ENCODE assay signal across 14 cellular contexts in the genomic region with DNA sequence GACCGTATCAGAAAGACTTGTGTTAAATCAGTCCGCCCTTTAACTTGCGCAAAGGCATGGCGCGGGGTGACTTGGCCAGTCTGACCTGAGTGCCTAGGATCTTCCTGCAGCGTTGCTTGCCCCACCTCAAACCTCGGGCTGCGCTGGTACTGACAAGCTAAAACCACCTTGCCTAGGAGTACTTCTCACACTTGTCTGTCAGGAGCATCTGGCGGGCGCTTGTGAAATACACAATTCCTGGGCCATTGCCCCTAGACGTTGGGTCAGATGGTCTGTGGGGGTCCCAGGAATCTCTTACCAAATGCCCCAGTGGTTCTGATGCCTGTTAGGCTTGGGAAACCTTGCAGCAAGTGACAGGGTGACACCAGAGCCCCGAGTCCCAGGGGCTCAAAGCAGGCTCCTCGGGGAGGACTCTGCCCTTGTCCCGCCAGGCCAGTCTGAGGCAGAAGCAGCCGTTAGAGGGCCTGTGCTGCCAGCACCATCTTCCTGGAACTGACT. TPM values are rescaled to one million over a fixed set of nuclear protein-coding genes. Genes with fewer than 3 reads are reported as not detected.
A peak's percentile ranks its signal among the peaks of the same experiment; 100 is the strongest.
DNase-seq lines count a peak whose midpoint lies in the region; TF ChIP-seq lines count a peak whose summit lies in the region.
"Had no signal": no experiment of that assay in that cellular context is flagged by ENCODE, and none has a peak within 500 bp of the region (broad histone marks: within the 10 kb centered on the region; RNA-seq: fewer than 3 reads in every experiment).

No MANE protein-coding gene starts in this region.

- TF ChIP-seq RAD21 in liver (IDR thresholded peaks at IDR 0.05), result no peak

- H3K27ac Mint-ChIP-seq in nephron progenitor cell, result no peak overlapping the region

- CTCF ChIA-PET in RWPE1 (lab: Yijun Ruan, JAX), result interaction anchor here (0.6 to 1.7 kb wide), 2 partner anchors 151 to 392 kb away, joined by 3 to 11 read pairs; no protein-coding TSS in a partner anchor

- no peaks in the 10 kb centered on the region for H3K9me3 Mint-ChIP-seq in nephron progenitor cell

- H3K27ac ChIP-seq in RWPE1 (peak overlapping the region; percentile 74), liver (ENCODE audit: low read depth in 1 of 2, low read length in 2 of 2) (peak overlapping the region; percentile 10 to 13), thyroid gland (peak overlapping the region; percentile 10 to 53 (median 35))
- H3K27ac ChIP-seq: C4-2B had no signal

- H3K9me3 ChIP-seq in liver (ENCODE audit: control insufficient read depth in 4 of 4, low read length in 3 of 4) (no peaks in the 10 kb centered on the region), thyroid gland (no peaks in the 10 kb centered on the region)

- peaks cover 4% of the 10 kb centered on the region for H3K4me1 Mint-ChIP-seq in nephron progenitor cell

- H3K27me3 ChIP-seq in liver (ENCODE audit: control insufficient read depth in 4 of 4, insufficient read depth in 4 of 4, low read length in 3 of 4) (no peaks in the 10 kb centered on the region), thyroid gland (no peaks in the 10 kb centered on the region)

- no peak overlapping the region for H3K9ac ChIP-seq in liver (ENCODE audit: low read depth in 1 of 2, low read length in 2 of 2)

- H3K4me3 Mint-ChIP-seq in nephron progenitor cell, result no peak overlapping the region

- 76% methylated on average over 15 of the region's 15 CpGs for WGBS in liver
- 46 to 58% methylated on average over 10 to 15 of the region's 15 CpGs for WGBS in thyroid gland, 2 donors

- TF ChIP-seq POLR2A in thyroid gland (IDR thresholded peaks at IDR 0.05), result no peak

- H3K4me3 ChIP-seq in liver (ENCODE audit: low read depth in 1 of 3, low read length in 3 of 3), result no peak overlapping the region
- no peak overlapping the region for H3K4me3 ChIP-seq in thyroid gland (replicated peaks in 1 of 3)

- peaks cover 22 to 66% (median 55%) of the 10 kb centered on the region in 4 donors for H3K4me1 ChIP-seq in liver (ENCODE audit: control insufficient read depth in 4 of 4, insufficient read depth in 4 of 4, low read length in 3 of 4)
- H3K4me1 ChIP-seq in thyroid gland, result peaks cover 51 to 60% of the 10 kb centered on the region in 2 donors

- H3K27me3 Mint-ChIP-seq in nephron progenitor cell (ENCODE audit: low read depth, poor library complexity), result peaks cover 4% of the 10 kb centered on the region

- TF ChIP-seq CTCF in RWPE1 (conservative IDR thresholded peaks at IDR 0.05; ENCODE audit: low read depth) (no peak), liver (IDR thresholded peaks at IDR 0.05; ENCODE audit: low read depth, low read length, missing input control) (no peak), thyroid gland (IDR thresholded peaks at IDR 0.05) (no peak), nephron progenitor cell (IDR thresholded peaks at IDR 0.05) (no peak)

- POLR2A ChIA-PET in RWPE1 (lab: Yijun Ruan, JAX; ENCODE audit: low non-redundant PET), result no interaction called here

- DNase-seq in activated effector memory CD4-positive, alpha-beta T cell treated with anti-CD3 and anti-CD28 coated beads, Interleukin-2, amount 50 U/mL, for 16 hours, result peak; percentile 57
- no peak for DNase-seq in activated effector memory CD4-positive, alpha-beta T cell treated with Interleukin-2 at 50 U/mL for 16 hours
- DNase-seq in RWPE1 (ENCODE audit: low spot score) (no peak), thyroid gland (peak; percentile 73 to 78), NCI-H774 (lab: John Stamatoyannopoulos, UW) (no peak), NCI-H2196 treated with DMSO at 0.1 percent for 48 hours (lab: John Stamatoyannopoulos, UW; ENCODE audit: unreplicated experiment) (no peak), nephron progenitor cell (no peak)
- DNase-seq: H7, KG1, NCI-H187 treated with DMSO at 0.1 percent for 48 hours, NCI-H2171 treated with DMSO at 0.1 percent for 48 hours, NCI-H510A had no signal

- H3K36me3 ChIP-seq in liver (ENCODE audit: control insufficient read depth in 4 of 4, insufficient read depth in 3 of 4, low read depth in 1 of 4, low read length in 3 of 4) (peaks cover 0 to 2% (median 0%) of the 10 kb centered on the region in 4 donors), thyroid gland (no peaks in the 10 kb centered on the region)

- intact Hi-C loops in thyroid gland (cut with DNase I), result no loop called here

- H3K36me3 Mint-ChIP-seq in nephron progenitor cell (ENCODE audit: low read depth), result peaks cover 5% of the 10 kb centered on the region

TF ChIP-seq in liver, 16 proteins besides CTCF, POLR2A, EP300 and RAD21:
- TF ChIP-seq, protein P1, sequence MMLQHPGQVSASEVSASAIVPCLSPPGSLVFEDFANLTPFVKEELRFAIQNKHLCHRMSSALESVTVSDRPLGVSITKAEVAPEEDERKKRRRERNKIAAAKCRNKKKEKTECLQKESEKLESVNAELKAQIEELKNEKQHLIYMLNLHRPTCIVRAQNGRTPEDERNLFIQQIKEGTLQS (IDR thresholded peaks at IDR 0.05), result no peak
- TF ChIP-seq HNF4G (IDR thresholded peaks at IDR 0.05) (no peak), TAF1 (conservative IDR thresholded peaks at IDR 0.05) (no peak), EGR1 (IDR thresholded peaks at IDR 0.05; ENCODE audit: low read depth in 2 of 2) (no peak), RXRA (IDR thresholded peaks at IDR 0.05) (peak in 1 of 2 donors; percentile 20), SP1 (IDR thresholded peaks at IDR 0.05) (no peak), HNF4A (conservative IDR thresholded peaks at IDR 0.05) (peak; percentile 42 to 49), JUND (IDR thresholded peaks at IDR 0.05) (no peak), GABPA (IDR thresholded peaks at IDR 0.05 in 1 of 2, conservative IDR thresholded peaks at IDR 0.05 in 1 of 2) (no peak), YY1 (IDR thresholded peaks at IDR 0.05) (peak; percentile 14), FOXA2 (IDR thresholded peaks at IDR 0.05) (no peak), FOXA1 (IDR thresholded peaks at IDR 0.05) (no peak), NR2F2 (IDR thresholded peaks at IDR 0.05) (no peak)
- TF ChIP-seq, protein P2, sequence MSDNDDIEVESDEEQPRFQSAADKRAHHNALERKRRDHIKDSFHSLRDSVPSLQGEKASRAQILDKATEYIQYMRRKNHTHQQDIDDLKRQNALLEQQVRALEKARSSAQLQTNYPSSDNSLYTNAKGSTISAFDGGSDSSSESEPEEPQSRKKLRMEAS (IDR thresholded peaks at IDR 0.05), result no peak
- TF ChIP-seq, protein P3, sequence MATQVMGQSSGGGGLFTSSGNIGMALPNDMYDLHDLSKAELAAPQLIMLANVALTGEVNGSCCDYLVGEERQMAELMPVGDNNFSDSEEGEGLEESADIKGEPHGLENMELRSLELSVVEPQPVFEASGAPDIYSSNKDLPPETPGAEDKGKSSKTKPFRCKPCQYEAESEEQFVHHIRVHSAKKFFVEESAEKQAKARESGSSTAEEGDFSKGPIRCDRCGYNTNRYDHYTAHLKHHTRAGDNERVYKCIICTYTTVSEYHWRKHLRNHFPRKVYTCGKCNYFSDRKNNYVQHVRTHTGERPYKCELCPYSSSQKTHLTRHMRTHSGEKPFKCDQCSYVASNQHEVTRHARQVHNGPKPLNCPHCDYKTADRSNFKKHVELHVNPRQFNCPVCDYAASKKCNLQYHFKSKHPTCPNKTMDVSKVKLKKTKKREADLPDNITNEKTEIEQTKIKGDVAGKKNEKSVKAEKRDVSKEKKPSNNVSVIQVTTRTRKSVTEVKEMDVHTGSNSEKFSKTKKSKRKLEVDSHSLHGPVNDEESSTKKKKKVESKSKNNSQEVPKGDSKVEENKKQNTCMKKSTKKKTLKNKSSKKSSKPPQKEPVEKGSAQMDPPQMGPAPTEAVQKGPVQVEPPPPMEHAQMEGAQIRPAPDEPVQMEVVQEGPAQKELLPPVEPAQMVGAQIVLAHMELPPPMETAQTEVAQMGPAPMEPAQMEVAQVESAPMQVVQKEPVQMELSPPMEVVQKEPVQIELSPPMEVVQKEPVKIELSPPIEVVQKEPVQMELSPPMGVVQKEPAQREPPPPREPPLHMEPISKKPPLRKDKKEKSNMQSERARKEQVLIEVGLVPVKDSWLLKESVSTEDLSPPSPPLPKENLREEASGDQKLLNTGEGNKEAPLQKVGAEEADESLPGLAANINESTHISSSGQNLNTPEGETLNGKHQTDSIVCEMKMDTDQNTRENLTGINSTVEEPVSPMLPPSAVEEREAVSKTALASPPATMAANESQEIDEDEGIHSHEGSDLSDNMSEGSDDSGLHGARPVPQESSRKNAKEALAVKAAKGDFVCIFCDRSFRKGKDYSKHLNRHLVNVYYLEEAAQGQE (IDR thresholded peaks at IDR 0.05), result no peak
- TF ChIP-seq, protein P4, sequence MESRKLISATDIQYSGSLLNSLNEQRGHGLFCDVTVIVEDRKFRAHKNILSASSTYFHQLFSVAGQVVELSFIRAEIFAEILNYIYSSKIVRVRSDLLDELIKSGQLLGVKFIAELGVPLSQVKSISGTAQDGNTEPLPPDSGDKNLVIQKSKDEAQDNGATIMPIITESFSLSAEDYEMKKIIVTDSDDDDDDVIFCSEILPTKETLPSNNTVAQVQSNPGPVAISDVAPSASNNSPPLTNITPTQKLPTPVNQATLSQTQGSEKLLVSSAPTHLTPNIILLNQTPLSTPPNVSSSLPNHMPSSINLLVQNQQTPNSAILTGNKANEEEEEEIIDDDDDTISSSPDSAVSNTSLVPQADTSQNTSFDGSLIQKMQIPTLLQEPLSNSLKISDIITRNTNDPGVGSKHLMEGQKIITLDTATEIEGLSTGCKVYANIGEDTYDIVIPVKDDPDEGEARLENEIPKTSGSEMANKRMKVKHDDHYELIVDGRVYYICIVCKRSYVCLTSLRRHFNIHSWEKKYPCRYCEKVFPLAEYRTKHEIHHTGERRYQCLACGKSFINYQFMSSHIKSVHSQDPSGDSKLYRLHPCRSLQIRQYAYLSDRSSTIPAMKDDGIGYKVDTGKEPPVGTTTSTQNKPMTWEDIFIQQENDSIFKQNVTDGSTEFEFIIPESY (IDR thresholded peaks at IDR 0.05), result no peak

RNA-seq across cellular contexts. Expression of a gene that starts 12.9 kb away (rescaled TPM):
- total RNA-seq in liver (10 to 100 TPM; 18.0 to 36.1 TPM), thyroid gland (10 to 100 TPM; 19.8 to 33.8 (median 26.7) TPM)
- 10 to 100 TPM; 16.9 to 30.3 TPM for polyA plus RNA-seq in liver

Comparison
In these comparisons a context has a peak if more than half of its experiments do, and no peak if none do; other contexts are left out.
1. DNase-seq: peak in activated effector memory CD4-positive, alpha-beta T cell treated with anti-CD3 and anti-CD28 coated beads, Interleukin-2, amount 50 U/mL, for 16 hours (single experiment) and thyroid gland (2 of 2); none in activated effector memory CD4-positive, alpha-beta T cell treated with Interleukin-2 at 50 U/mL for 16 hours (single experiment), RWPE1 (single experiment), NCI-H774 (single experiment), NCI-H2196 treated with DMSO at 0.1 percent for 48 hours (single experiment) and nephron progenitor cell (single experiment).
2. H3K27ac ChIP-seq: peak in every context shown above with its lines; median percentile 74 in RWPE1; 35 in thyroid gland; 12 in liver.